Comparison of ENCODE assay signal across 8 cellular contexts in the genomic region with DNA sequence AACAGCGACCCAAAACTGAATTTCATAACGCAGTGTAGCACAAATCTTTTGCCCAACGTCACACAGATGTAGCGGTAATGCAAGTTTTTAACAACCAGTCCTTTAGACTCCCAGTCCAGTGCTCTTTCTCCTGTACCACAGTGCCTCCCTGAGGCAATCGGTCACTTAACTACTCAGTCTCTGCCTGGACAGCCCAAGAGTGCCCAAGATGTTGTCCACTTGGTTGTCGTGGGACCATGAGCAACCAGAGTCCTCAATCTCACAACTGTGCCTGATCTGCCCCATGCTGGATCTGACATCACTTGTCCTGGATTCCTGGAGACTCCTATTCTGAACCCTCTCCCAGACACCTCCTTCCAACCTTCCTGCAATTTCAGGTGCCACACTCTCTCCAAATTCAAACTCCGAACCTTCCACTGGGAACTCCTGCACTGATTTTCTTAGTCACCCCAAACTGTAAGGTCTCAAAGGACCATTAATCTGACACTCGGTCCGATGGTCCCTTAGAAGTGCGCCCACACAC. TPM values are rescaled to one million over a fixed set of nuclear protein-coding genes. Genes with fewer than 3 reads are reported as not detected.
A peak's percentile ranks its signal among the peaks of the same experiment; 100 is the strongest.
DNase-seq lines count a peak whose midpoint lies in the region; ATAC-seq, FAIRE-seq and TF ChIP-seq lines count a peak whose summit lies in the region.

No MANE protein-coding gene starts in this region.

- H3K4me3 Mint-ChIP-seq in chondrocyte (ENCODE audit: unreplicated experiment) (peak overlapping the region; percentile 91), type B pancreatic cell (peak overlapping the region; percentile 99)

- no peaks in the 10 kb centered on the region for H3K9me3 ChIP-seq in NT2/D1 (ENCODE audit: insufficient read depth, low read length)

- in situ Hi-C loops in G401 (cut with HindIII; ENCODE audit: low sequenced_read_pairs) = no loop called here

- peak overlapping the region; percentile 85 for H3K9ac ChIP-seq in NT2/D1 (ENCODE audit: insufficient read length, low read depth)

- FAIRE-seq in H54 (lab: Jason Lieb, UNC) = no peak

- ATAC-seq in HG03521 (IDR thresholded peaks at IDR 0.05; ENCODE audit: unreplicated experiment) = no peak

- H3K4me1 Mint-ChIP-seq in chondrocyte (ENCODE audit: low read depth) (peaks cover 26% of the 10 kb centered on the region), type B pancreatic cell (ENCODE audit: unreplicated experiment) (peaks cover 13% of the 10 kb centered on the region)

- H3K4me1 ChIP-seq in NT2/D1 (ENCODE audit: insufficient read depth, insufficient read length) = no peaks in the 10 kb centered on the region

- peak overlapping the region; percentile 71 for H3K4me3 ChIP-seq in NT2/D1 (ENCODE audit: insufficient read length, low read depth)

- no peaks in the 10 kb centered on the region for H3K27me3 ChIP-seq in NT2/D1 (ENCODE audit: insufficient read depth, insufficient read length)

- H3K27me3 Mint-ChIP-seq in chondrocyte (ENCODE audit: low read depth) (no peaks in the 10 kb centered on the region), type B pancreatic cell (no peaks in the 10 kb centered on the region)

- TF ChIP-seq POLR2A in H54 (IDR thresholded peaks at IDR 0.05; ENCODE audit: low read depth, low read length) = no peak

- H3K36me3 Mint-ChIP-seq in chondrocyte (ENCODE audit: low read depth) = no peaks in the 10 kb centered on the region
- no peaks in the 10 kb centered on the region for H3K36me3 Mint-ChIP-seq in type B pancreatic cell

- H3K9me3 Mint-ChIP-seq in chondrocyte (ENCODE audit: low read depth) = no peaks in the 10 kb centered on the region
- no peaks in the 10 kb centered on the region for H3K9me3 Mint-ChIP-seq in type B pancreatic cell

- peak; percentile 30 for DNase-seq in G401 (ENCODE audit: low spot score)
- peak; percentile 16 for DNase-seq in H54 (ENCODE audit: insufficient read length, low spot score)
- DNase-seq in NT2/D1 (ENCODE audit: low read depth, low spot score) = no peak
- no peak for DNase-seq in chondrocyte (ENCODE audit: low spot score)
- DNase-seq in lung microvascular endothelial cell (ENCODE audit: low read depth in 2 of 2) = peak; percentile 40 to 52
- DNase-seq in type B pancreatic cell (ENCODE audit: extremely low spot score, unreplicated experiment) = no peak
- DNase-seq in globus pallidus (ENCODE audit: low spot score) = no peak

- no peaks in the 10 kb centered on the region for H3K36me3 ChIP-seq in NT2/D1 (ENCODE audit: insufficient read depth, insufficient read length, low read length)

- H3K27ac Mint-ChIP-seq in chondrocyte (ENCODE audit: unreplicated experiment) = peak overlapping the region; percentile 100
- peak overlapping the region; percentile 99 for H3K27ac Mint-ChIP-seq in type B pancreatic cell

- peak; percentile 52 for TF ChIP-seq CTCF in chondrocyte (IDR thresholded peaks at IDR 0.05)
- TF ChIP-seq CTCF in type B pancreatic cell (conservative IDR thresholded peaks at IDR 0.05) = no peak

RNA-seq across cellular contexts. Expression of a gene that starts 0.7 kb away (rescaled TPM):
- 16.6 and 21.1 TPM in 2 replicates for total RNA-seq in G401 (2014; rRNA removed; shearing (Covaris generic))
- total RNA-seq in chondrocyte (25.4 to 28.9 TPM (median 27.6 TPM) in 3 replicates), lung microvascular endothelial cell (4.6 and 6.2 TPM in 2 replicates), type B pancreatic cell (ENCODE audit: low replicate concordance) (18.3 and 19.3 TPM in 2 replicates)

RNA-seq across cellular contexts. Expression of a gene that starts 12.1 kb away (rescaled TPM):
- total RNA-seq in G401 (2014; rRNA removed; shearing (Covaris generic)) = 5.5 and 6.4 TPM in 2 replicates
- total RNA-seq in chondrocyte (19.0 to 20.7 TPM (median 20.4 TPM) in 3 replicates), lung microvascular endothelial cell (12.9 and 14.5 TPM in 2 replicates), type B pancreatic cell (ENCODE audit: low replicate concordance) (10.7 and 15.8 TPM in 2 replicates)

Comparison
In these comparisons a context has a peak if more than half of its experiments do, and no peak if none do; other contexts are left out.
1. DNase-seq: peak in G401 (single experiment), H54 (single experiment) and lung microvascular endothelial cell (2 of 2); none in NT2/D1 (single experiment), chondrocyte (single experiment), type B pancreatic cell (single experiment) and globus pallidus (single experiment).